ENCODE assay signal across 22 cellular contexts in the genomic region with DNA sequence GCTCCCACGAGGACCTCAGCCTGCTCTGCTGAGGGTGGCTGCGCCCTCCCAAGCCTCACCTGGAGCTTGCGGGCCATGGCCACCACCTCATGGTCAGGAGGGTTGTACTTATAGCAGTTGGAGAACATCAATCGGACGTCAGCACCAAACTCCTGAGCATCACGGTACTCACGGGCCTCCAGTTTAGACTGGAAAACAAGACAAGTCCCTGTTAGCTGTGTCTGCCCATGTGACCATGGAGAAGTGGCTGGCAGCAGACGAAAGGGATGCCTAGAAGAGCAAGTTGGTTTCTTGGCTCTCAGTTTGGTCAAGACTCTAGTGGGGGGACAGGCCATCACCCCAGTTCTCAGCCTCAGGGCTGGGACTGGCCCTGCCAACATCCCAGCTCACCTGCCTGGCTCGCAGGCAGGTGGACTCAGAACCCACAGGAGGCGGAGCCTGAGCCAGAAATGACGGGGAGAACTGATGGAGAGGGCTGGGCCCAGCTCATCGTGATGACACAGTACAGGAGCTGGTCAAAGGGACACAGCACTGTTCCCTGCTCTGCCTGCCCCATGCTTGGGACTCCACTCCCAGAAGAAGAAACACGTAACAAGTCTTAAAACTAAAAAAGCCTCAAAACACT. TPM values are rescaled to one million over a fixed set of nuclear protein-coding genes. Genes with fewer than 3 reads are reported as not detected.
DNase-seq lines count a peak whose midpoint lies in the region; ATAC-seq, FAIRE-seq and TF ChIP-seq lines count a peak whose summit lies in the region.
"Had no signal": no experiment of that assay in that cellular context is flagged by ENCODE, and none has a peak within 500 bp of the region (broad histone marks: within the 10 kb centered on the region; RNA-seq: fewer than 3 reads in every experiment).

No MANE protein-coding gene starts in this region.

- H3K4me1 ChIP-seq in muscle layer of duodenum (ENCODE audit: control insufficient read depth in 1 of 2, insufficient read depth in 2 of 2, low read length in 2 of 2) (peaks cover 5 to 39% of the 10 kb centered on the region in 2 donors), thoracic aorta (ENCODE audit: control insufficient read depth in 1 of 2, low read depth in 2 of 2) (peaks cover 28 to 51% of the 10 kb centered on the region in 2 donors)

- H3K27me3 ChIP-seq in bronchial epithelial cell (ENCODE audit: control insufficient read depth, insufficient read depth, low read length): no peaks in the 10 kb centered on the region
- no peaks in the 10 kb centered on the region for H3K27me3 ChIP-seq in muscle layer of duodenum (ENCODE audit: low read depth, low read length)
- no peaks in the 10 kb centered on the region for H3K27me3 ChIP-seq in thoracic aorta (replicated peaks; ENCODE audit: insufficient read depth)
- H3K27me3 ChIP-seq: BLaER1 treated with 17β-estradiol and CSF1 and Interleukin-3, amounts not matched to agents 10 nM and 100 nM; left lung; SJSA1 had no signal

- H3K9me3 ChIP-seq in muscle layer of duodenum (ENCODE audit: control insufficient read depth in 1 of 2, low read length in 2 of 2): no peaks in the 10 kb centered on the region
- no peaks in the 10 kb centered on the region for H3K9me3 ChIP-seq in thoracic aorta
- H3K9me3 ChIP-seq: BLaER1 treated with 17β-estradiol and CSF1 and Interleukin-3, amounts not matched to agents 10 nM and 100 nM; left lung; mucosa of descending colon; SJSA1 had no signal

- H3K36me3 ChIP-seq in bronchial epithelial cell (ENCODE audit: control insufficient read depth, insufficient read depth, low read length) (peaks cover 61% of the 10 kb centered on the region), muscle layer of duodenum (ENCODE audit: control insufficient read depth in 1 of 2, insufficient read depth in 2 of 2, low read length in 2 of 2) (peaks cover 59 to 63% of the 10 kb centered on the region in 2 donors), thoracic aorta (peaks cover 71% of the 10 kb centered on the region)

- H3K27me3 Mint-ChIP-seq in activated CD4-positive, alpha-beta T cell treated with anti-CD3 and anti-CD28 coated beads, Interleukin-2, amount 10 ng/mL, durations not matched to agents 24 days and 14 days: no peaks in the 10 kb centered on the region
- no peaks in the 10 kb centered on the region for H3K27me3 Mint-ChIP-seq in activated T-cell treated with anti-CD3 and anti-CD28 coated beads, Interleukin-2, amount 50 U/mL, for 72 hours (ENCODE audit: low read depth)
- H3K27me3 Mint-ChIP-seq: activated CD4-positive, alpha-beta memory T cell treated with anti-CD3 and anti-CD28 coated beads, Interleukin-2, amount 10 ng/mL, durations not matched to agents 7 days and 5 days had no signal

- H3K36me3 Mint-ChIP-seq in activated CD4-positive, alpha-beta T cell treated with anti-CD3 and anti-CD28 coated beads, Interleukin-2, amount 10 ng/mL, durations not matched to agents 24 days and 14 days (ENCODE audit: low read depth): peaks cover 62% of the 10 kb centered on the region
- peaks cover 5 to 27% of the 10 kb centered on the region in 2 donors for H3K36me3 Mint-ChIP-seq in activated T-cell treated with anti-CD3 and anti-CD28 coated beads, Interleukin-2, amount 50 U/mL, for 72 hours (ENCODE audit: insufficient read depth in 2 of 2)

- no peak for DNase-seq in activated CD4-positive, alpha-beta T cell treated with anti-CD3 and anti-CD28 coated beads, Interleukin-2, amount 10 ng/mL, durations not matched to agents 24 days and 14 days
- no peak for DNase-seq in activated CD4-positive, alpha-beta T cell treated with anti-CD3 and anti-CD28 coated beads for 1 hour
- no peak for DNase-seq in bronchial epithelial cell (ENCODE audit: low read depth)
- DNase-seq in thoracic aorta (ENCODE audit: low spot score): no peak
- DNase-seq in cortex of kidney (lab: John Stamatoyannopoulos, UW): no peak
- no peak for DNase-seq in activated T-cell treated with anti-CD3 and anti-CD28 coated beads, Interleukin-2, amount 50 U/mL, for 72 hours
- no peak for DNase-seq in activated effector memory CD4-positive, alpha-beta T cell treated with Interleukin-2 at 50 U/mL for 16 hours
- DNase-seq: NCI-H774 had no signal

- no peaks in the 10 kb centered on the region for H3K9me3 Mint-ChIP-seq in activated CD4-positive, alpha-beta T cell treated with anti-CD3 and anti-CD28 coated beads, Interleukin-2, amount 10 ng/mL, durations not matched to agents 24 days and 14 days
- no peaks in the 10 kb centered on the region for H3K9me3 Mint-ChIP-seq in activated T-cell treated with anti-CD3 and anti-CD28 coated beads, Interleukin-2, amount 50 U/mL, for 72 hours
- H3K9me3 Mint-ChIP-seq: activated CD4-positive, alpha-beta memory T cell treated with anti-CD3 and anti-CD28 coated beads, Interleukin-2, amount 10 ng/mL, durations not matched to agents 7 days and 5 days; activated naive CD4-positive, alpha-beta T cell treated with anti-CD3 and anti-CD28 coated beads, Interleukin-2, amount 50 U/mL, for 72 hours; H9; WTC11 had no signal

- TF ChIP-seq CTCF in bronchial epithelial cell (IDR thresholded peaks at IDR 0.05; ENCODE audit: insufficient read depth, low read length, severe bottlenecking) (no peak), thoracic aorta (IDR thresholded peaks at IDR 0.05) (no peak)

- H3K4me3 Mint-ChIP-seq in activated CD4-positive, alpha-beta T cell treated with anti-CD3 and anti-CD28 coated beads, Interleukin-2, amount 10 ng/mL, durations not matched to agents 24 days and 14 days: no peak overlapping the region
- no peak overlapping the region for H3K4me3 Mint-ChIP-seq in activated T-cell treated with anti-CD3 and anti-CD28 coated beads, Interleukin-2, amount 50 U/mL, for 72 hours
- H3K4me3 Mint-ChIP-seq: activated CD4-positive, alpha-beta memory T cell treated with anti-CD3 and anti-CD28 coated beads, Interleukin-2, amount 10 ng/mL, durations not matched to agents 7 days and 5 days; H9; WTC11 had no signal

- H3K27ac ChIP-seq in muscle layer of duodenum (ENCODE audit: low read length): peak overlapping the region; percentile 55
- H3K27ac ChIP-seq in thoracic aorta: peak overlapping the region; percentile 50 to 61
- H3K27ac ChIP-seq: BLaER1 treated with 17β-estradiol and CSF1 and Interleukin-3, amounts not matched to agents 10 nM and 100 nM; epithelial cell of prostate; SJSA1 had no signal

- ATAC-seq in thoracic aorta (ENCODE audit: insufficient number of reproducible peaks, low FRiP score, low read depth): no peak
- ATAC-seq in activated T-cell treated with anti-CD3 and anti-CD28 coated beads, Interleukin-2, amount 50 U/mL, for 72 hours (replicated peaks in 1 of 2): no peak

- peaks cover 2% of the 10 kb centered on the region for H3K4me1 Mint-ChIP-seq in activated CD4-positive, alpha-beta T cell treated with anti-CD3 and anti-CD28 coated beads, Interleukin-2, amount 10 ng/mL, durations not matched to agents 24 days and 14 days
- H3K4me1 Mint-ChIP-seq in activated T-cell treated with anti-CD3 and anti-CD28 coated beads, Interleukin-2, amount 50 U/mL, for 72 hours (ENCODE audit: low read depth): peaks cover 10% of the 10 kb centered on the region
- H3K4me1 Mint-ChIP-seq: H9, WTC11 had no signal

- H3K4me3 ChIP-seq in bronchial epithelial cell (ENCODE audit: low read depth, low read length) (no peak overlapping the region), muscle layer of duodenum (ENCODE audit: low read depth in 1 of 2, low read length in 2 of 2) (no peak overlapping the region), thoracic aorta (no peak overlapping the region)
- H3K4me3 ChIP-seq: BLaER1 treated with 17β-estradiol and CSF1 and Interleukin-3, amounts not matched to agents 10 nM and 100 nM; left lung; mucosa of descending colon; SJSA1 had no signal

- FAIRE-seq in bronchial epithelial cell (lab: Jason Lieb, UNC): peak; percentile 85
- FAIRE-seq: urothelium cell line had no signal

- H3K27ac Mint-ChIP-seq in activated CD4-positive, alpha-beta T cell treated with anti-CD3 and anti-CD28 coated beads, Interleukin-2, amount 10 ng/mL, durations not matched to agents 24 days and 14 days: peak overlapping the region; percentile 11
- no peak overlapping the region for H3K27ac Mint-ChIP-seq in activated T-cell treated with anti-CD3 and anti-CD28 coated beads, Interleukin-2, amount 50 U/mL, for 72 hours

- intact Hi-C loops in activated CD4-positive, alpha-beta T cell treated with anti-CD3 and anti-CD28 coated beads, Interleukin-2, amount 10 ng/mL, durations not matched to agents 24 days and 14 days (cut with micrococcal nuclease): no loop called here

RNA-seq across cellular contexts. Expression of a gene that starts 31.2 kb away (rescaled TPM):
- total RNA-seq in activated CD4-positive, alpha-beta T cell treated with anti-CD3 and anti-CD28 coated beads, Interleukin-2, amount 10 ng/mL, durations not matched to agents 24 days and 14 days: 0.09 and 0.16 TPM in 2 replicates
- 0.53 and 1.2 TPM in 2 replicates for total RNA-seq in bronchial epithelial cell
- 1 to 10 TPM in 1 of 2 donors, not detected in 1; 1.2 TPM for total RNA-seq in thoracic aorta
- total RNA-seq in activated T-cell treated with anti-CD3 and anti-CD28 coated beads, Interleukin-2, amount 50 U/mL, for 72 hours: under 1 TPM; 0.16 to 0.62 TPM
- total RNA-seq: A172, G401, M059J had no signal
